Comparison of ENCODE assay signal across 26 cellular contexts in the genomic region with DNA sequence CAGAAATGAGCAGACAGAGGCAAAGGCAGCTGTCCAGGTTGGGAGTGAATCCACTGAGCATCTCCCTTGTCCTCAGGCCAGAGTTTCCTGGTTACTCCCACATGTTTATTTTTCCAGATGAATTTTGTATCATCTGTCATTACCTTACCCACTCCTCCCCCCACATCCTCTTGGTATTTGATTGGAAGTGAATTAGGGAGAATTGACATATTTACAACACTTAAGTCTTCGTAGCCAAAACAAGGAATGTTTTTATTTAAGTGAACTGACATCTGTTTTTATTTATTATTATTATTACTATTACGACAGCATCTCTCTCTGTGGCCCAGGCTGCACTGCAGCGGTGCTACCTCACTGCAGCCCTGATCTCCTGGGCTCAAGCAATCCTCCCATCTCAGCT.
"Had no signal": no experiment of that assay in that cellular context is flagged by ENCODE, and none has a peak within 500 bp of the region (broad histone marks: within the 10 kb centered on the region; RNA-seq: fewer than 3 reads in every experiment).

No MANE protein-coding gene starts in this region.

- H3K27me3 ChIP-seq: breast epithelium, Peyer's patch had no signal

- ATAC-seq: activated CD8-positive, alpha-beta memory T cell treated with anti-CD3 and anti-CD28 coated beads, Interleukin-2, amount 10 ng/mL, durations not matched to agents 7 days and 5 days; T-cell had no signal

- H3K36me3 ChIP-seq: breast epithelium, Peyer's patch had no signal

- DNase-seq: activated B cell treated with CpG ODN at 0.5 μM for 24 hours; activated CD4-positive, alpha-beta T cell treated with anti-CD3 and anti-CD28 coated beads for 1 hour; activated CD4-positive, alpha-beta T cell treated with anti-CD3 and anti-CD28 coated beads, Interleukin-2, amount 10 ng/mL, durations not matched to agents 24 days and 14 days; activated CD4-positive, alpha-beta T cell treated with anti-CD3 and anti-CD28 coated beads, Interleukin-2, amount 50 U/mL, for 48 hours; activated CD8-positive, alpha-beta memory T cell treated with anti-CD3 and anti-CD28 coated beads, Interleukin-2, amount 10 ng/mL, durations not matched to agents 7 days and 5 days; activated effector memory CD4-positive, alpha-beta T cell treated with Interleukin-2 at 50 U/mL for 16 hours; activated naive CD4-positive, alpha-beta T cell; activated T-cell treated with anti-CD3 and anti-CD28 coated beads, Interleukin-2, amount 50 U/mL, for 24 hours; aorta; caudate nucleus; Karpas-422; NCI-H1048; NCI-H146; NCI-H1930; NCI-H2171; NCI-H2227 treated with DMSO at 0.1 percent for 48 hours; NCI-H526; NCI-H774; NK-92 treated with Interleukin-12 subunit alpha and Interleukin-12 subunit beta, amount 100 ng/mL, for 24 hours; OCI-M1; Peyer's patch; SHP77 treated with DMSO at 0.1 percent for 48 hours; T-cell; T-helper 2 cell; T1000 had no signal

- H3K4me3 ChIP-seq: breast epithelium, Peyer's patch had no signal

- H3K4me1 ChIP-seq: breast epithelium, Peyer's patch had no signal

- H3K9me3 ChIP-seq: breast epithelium, Peyer's patch had no signal
